Comparison of ENCODE assay signal across 1 cellular context in the genomic region with DNA sequence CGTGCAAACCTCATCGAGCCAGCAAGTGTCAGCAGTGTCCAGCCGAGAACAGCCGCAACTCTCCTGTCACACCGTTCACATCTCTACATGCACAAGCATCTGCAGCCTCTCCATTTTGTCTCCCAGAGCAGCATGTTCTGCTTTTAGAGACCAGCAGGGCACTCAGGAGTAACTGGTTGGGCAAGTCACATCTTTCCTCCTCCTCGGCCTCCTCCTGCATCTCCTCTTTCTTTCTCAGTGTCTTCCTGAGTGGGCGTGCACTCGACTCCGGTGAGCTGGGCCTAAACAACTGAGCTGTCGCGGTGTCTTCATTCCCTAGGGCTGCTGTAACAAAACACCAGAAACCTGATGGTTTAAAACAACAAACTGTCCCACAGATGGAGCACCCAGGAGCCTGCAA.
TF ChIP-seq lines count a peak whose summit lies in the region.

No MANE protein-coding gene starts in this region.

TF ChIP-seq in H1, 55 proteins besides CTCF, POLR2A, EP300 and RAD21:
- TF ChIP-seq, protein P1, sequence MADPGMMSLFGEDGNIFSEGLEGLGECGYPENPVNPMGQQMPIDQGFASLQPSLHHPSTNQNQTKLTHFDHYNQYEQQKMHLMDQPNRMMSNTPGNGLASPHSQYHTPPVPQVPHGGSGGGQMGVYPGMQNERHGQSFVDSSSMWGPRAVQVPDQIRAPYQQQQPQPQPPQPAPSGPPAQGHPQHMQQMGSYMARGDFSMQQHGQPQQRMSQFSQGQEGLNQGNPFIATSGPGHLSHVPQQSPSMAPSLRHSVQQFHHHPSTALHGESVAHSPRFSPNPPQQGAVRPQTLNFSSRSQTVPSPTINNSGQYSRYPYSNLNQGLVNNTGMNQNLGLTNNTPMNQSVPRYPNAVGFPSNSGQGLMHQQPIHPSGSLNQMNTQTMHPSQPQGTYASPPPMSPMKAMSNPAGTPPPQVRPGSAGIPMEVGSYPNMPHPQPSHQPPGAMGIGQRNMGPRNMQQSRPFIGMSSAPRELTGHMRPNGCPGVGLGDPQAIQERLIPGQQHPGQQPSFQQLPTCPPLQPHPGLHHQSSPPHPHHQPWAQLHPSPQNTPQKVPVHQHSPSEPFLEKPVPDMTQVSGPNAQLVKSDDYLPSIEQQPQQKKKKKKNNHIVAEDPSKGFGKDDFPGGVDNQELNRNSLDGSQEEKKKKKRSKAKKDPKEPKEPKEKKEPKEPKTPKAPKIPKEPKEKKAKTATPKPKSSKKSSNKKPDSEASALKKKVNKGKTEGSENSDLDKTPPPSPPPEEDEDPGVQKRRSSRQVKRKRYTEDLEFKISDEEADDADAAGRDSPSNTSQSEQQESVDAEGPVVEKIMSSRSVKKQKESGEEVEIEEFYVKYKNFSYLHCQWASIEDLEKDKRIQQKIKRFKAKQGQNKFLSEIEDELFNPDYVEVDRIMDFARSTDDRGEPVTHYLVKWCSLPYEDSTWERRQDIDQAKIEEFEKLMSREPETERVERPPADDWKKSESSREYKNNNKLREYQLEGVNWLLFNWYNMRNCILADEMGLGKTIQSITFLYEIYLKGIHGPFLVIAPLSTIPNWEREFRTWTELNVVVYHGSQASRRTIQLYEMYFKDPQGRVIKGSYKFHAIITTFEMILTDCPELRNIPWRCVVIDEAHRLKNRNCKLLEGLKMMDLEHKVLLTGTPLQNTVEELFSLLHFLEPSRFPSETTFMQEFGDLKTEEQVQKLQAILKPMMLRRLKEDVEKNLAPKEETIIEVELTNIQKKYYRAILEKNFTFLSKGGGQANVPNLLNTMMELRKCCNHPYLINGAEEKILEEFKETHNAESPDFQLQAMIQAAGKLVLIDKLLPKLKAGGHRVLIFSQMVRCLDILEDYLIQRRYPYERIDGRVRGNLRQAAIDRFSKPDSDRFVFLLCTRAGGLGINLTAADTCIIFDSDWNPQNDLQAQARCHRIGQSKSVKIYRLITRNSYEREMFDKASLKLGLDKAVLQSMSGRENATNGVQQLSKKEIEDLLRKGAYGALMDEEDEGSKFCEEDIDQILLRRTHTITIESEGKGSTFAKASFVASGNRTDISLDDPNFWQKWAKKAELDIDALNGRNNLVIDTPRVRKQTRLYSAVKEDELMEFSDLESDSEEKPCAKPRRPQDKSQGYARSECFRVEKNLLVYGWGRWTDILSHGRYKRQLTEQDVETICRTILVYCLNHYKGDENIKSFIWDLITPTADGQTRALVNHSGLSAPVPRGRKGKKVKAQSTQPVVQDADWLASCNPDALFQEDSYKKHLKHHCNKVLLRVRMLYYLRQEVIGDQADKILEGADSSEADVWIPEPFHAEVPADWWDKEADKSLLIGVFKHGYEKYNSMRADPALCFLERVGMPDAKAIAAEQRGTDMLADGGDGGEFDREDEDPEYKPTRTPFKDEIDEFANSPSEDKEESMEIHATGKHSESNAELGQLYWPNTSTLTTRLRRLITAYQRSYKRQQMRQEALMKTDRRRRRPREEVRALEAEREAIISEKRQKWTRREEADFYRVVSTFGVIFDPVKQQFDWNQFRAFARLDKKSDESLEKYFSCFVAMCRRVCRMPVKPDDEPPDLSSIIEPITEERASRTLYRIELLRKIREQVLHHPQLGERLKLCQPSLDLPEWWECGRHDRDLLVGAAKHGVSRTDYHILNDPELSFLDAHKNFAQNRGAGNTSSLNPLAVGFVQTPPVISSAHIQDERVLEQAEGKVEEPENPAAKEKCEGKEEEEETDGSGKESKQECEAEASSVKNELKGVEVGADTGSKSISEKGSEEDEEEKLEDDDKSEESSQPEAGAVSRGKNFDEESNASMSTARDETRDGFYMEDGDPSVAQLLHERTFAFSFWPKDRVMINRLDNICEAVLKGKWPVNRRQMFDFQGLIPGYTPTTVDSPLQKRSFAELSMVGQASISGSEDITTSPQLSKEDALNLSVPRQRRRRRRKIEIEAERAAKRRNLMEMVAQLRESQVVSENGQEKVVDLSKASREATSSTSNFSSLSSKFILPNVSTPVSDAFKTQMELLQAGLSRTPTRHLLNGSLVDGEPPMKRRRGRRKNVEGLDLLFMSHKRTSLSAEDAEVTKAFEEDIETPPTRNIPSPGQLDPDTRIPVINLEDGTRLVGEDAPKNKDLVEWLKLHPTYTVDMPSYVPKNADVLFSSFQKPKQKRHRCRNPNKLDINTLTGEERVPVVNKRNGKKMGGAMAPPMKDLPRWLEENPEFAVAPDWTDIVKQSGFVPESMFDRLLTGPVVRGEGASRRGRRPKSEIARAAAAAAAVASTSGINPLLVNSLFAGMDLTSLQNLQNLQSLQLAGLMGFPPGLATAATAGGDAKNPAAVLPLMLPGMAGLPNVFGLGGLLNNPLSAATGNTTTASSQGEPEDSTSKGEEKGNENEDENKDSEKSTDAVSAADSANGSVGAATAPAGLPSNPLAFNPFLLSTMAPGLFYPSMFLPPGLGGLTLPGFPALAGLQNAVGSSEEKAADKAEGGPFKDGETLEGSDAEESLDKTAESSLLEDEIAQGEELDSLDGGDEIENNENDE (IDR thresholded peaks at IDR 0.05; ENCODE audit: insufficient replicate concordance, low read length) = no peak
- TF ChIP-seq SIN3A (conservative IDR thresholded peaks at IDR 0.05 in 1 of 2, IDR thresholded peaks at IDR 0.05 in 1 of 2; ENCODE audit: low read depth in 1 of 2, low read length in 2 of 2) = no peak
- TF ChIP-seq ATF2 (IDR thresholded peaks at IDR 0.05; ENCODE audit: low read length) = no peak
- TF ChIP-seq HDAC6 (IDR thresholded peaks at IDR 0.05; ENCODE audit: low read depth, low read length) = no peak
- TF ChIP-seq SRF (IDR thresholded peaks at IDR 0.05; ENCODE audit: low read depth, low read length) = no peak
- TF ChIP-seq SUZ12 (IDR thresholded peaks at IDR 0.05; ENCODE audit: low read length) = no peak
- no peak for TF ChIP-seq CREB1 (IDR thresholded peaks at IDR 0.05)
- no peak for TF ChIP-seq SIX5 (IDR thresholded peaks at IDR 0.05; ENCODE audit: low read depth, low read length)
